ENCODE assay signal across 25 cellular contexts in genomic region chr6:20192625-20193024, GRCh38. TPM values are rescaled to one million over a fixed set of nuclear protein-coding genes. Genes with fewer than 3 reads are reported as not detected.
A peak's percentile ranks its signal among the peaks of the same experiment; 100 is the strongest.
DNase-seq lines count a peak whose midpoint lies in the region; ATAC-seq, FAIRE-seq and TF ChIP-seq lines count a peak whose summit lies in the region.
"Had no signal": no experiment of that assay in that cellular context is flagged by ENCODE, and none has a peak within 500 bp of the region (broad histone marks: within the 10 kb centered on the region; RNA-seq: fewer than 3 reads in every experiment).

No MANE protein-coding gene starts in this region.

- no peaks in the 10 kb centered on the region for H3K9me2 ChIP-seq in hepatocyte (replicated peaks; ENCODE audit: insufficient read depth)

- H3K27me3 Mint-ChIP-seq in activated T-helper 2 cell treated with anti-CD3 and anti-CD28 coated beads, Interferon-gamma antibody, Interleukin-2, Interleukin-4, amounts not matched to agents 10 μg/mL and 5 μg/mL and 100 μg/mL, durations not matched to agents 14 hours and 24 hours and 36 hours (ENCODE audit: low read depth): no peaks in the 10 kb centered on the region
- peaks cover 8% of the 10 kb centered on the region for H3K27me3 Mint-ChIP-seq in stimulated activated memory B cell treated with anti-CD40 and anti-IgM and Interleukin-4, amounts not matched to agents 10 μg/mL and 1 μg/mL and 100 μg/mL, for 72 hours
- H3K27me3 Mint-ChIP-seq: B cell; CD4-positive, CD25-positive, alpha-beta regulatory T cell had no signal

- H3K36me3 ChIP-seq in hepatocyte (replicated peaks; ENCODE audit: insufficient read depth, low read depth): no peaks in the 10 kb centered on the region
- H3K36me3 ChIP-seq in small intestine (ENCODE audit: control insufficient read depth in 2 of 2, insufficient read depth in 2 of 2, low read length in 2 of 2): no peaks in the 10 kb centered on the region

- H3K27ac ChIP-seq in hepatocyte (peak overlapping the region; percentile 36), small intestine (ENCODE audit: low read depth in 1 of 2, low read length in 1 of 2) (peak overlapping the region in 1 of 2 donors; percentile 48)
- H3K27ac ChIP-seq: A549, GM23248, KMS-11 had no signal

- no peak overlapping the region for H3K4me2 ChIP-seq in hepatocyte
- H3K4me2 ChIP-seq: A549, KMS-11 had no signal

- peaks cover 60% of the 10 kb centered on the region for H3K4me1 Mint-ChIP-seq in activated T-helper 2 cell treated with anti-CD3 and anti-CD28 coated beads, Interferon-gamma antibody, Interleukin-2, Interleukin-4, amounts not matched to agents 10 μg/mL and 5 μg/mL and 100 μg/mL, durations not matched to agents 14 hours and 24 hours and 36 hours (ENCODE audit: low read depth)
- H3K4me1 Mint-ChIP-seq in stimulated activated memory B cell treated with anti-CD40 and anti-IgM and Interleukin-4, amounts not matched to agents 10 μg/mL and 1 μg/mL and 100 μg/mL, for 72 hours: no peaks in the 10 kb centered on the region
- H3K4me1 Mint-ChIP-seq: B cell had no signal

- DNase-seq in M059J (ENCODE audit: low read depth) (peak; percentile 26), hepatocyte (ENCODE audit: low spot score) (no peak), small intestine (peak; percentile 81), RCC 7860 (ENCODE audit: low spot score) (no peak)
- no peak for DNase-seq in activated T-helper 2 cell treated with anti-CD3 and anti-CD28 coated beads, Interferon-gamma antibody, Interleukin-2, Interleukin-4, amounts not matched to agents 10 μg/mL and 5 μg/mL and 100 μg/mL, durations not matched to agents 14 hours and 24 hours and 36 hours (ENCODE audit: low spot score)
- DNase-seq: Calu3; CD4-positive, CD25-positive, alpha-beta regulatory T cell; DMS153; GDM1; GM23248; HCEC 1CT; NCI-H1105; NCI-H146; NCI-H2081; NCI-H446; NCI-H526; Right ventricle myocardium superior had no signal

- ATAC-seq in stimulated activated memory B cell treated with anti-CD40 and anti-IgM and Interleukin-4, amounts not matched to agents 10 μg/mL and 1 μg/mL and 100 μg/mL, for 72 hours: no peak
- ATAC-seq in HG02938 (IDR thresholded peaks at IDR 0.05; ENCODE audit: unreplicated experiment) (no peak), HG02763 (IDR thresholded peaks at IDR 0.05; ENCODE audit: unreplicated experiment) (no peak)
- ATAC-seq: A549 had no signal

- FAIRE-seq in small intestine (lab: Jason Lieb, UNC) (no peak), RCC 7860 (lab: Jason Lieb, UNC) (no peak)
- FAIRE-seq: A549, GM18507, HTR-8/SVneo had no signal

- intact Hi-C loops in activated T-helper 2 cell treated with anti-CD3 and anti-CD28 coated beads, Interferon-gamma antibody, Interleukin-2, Interleukin-4, amounts not matched to agents 10 μg/mL and 5 μg/mL and 100 μg/mL, durations not matched to agents 14 hours and 24 hours and 36 hours (cut with micrococcal nuclease): loop anchor here (1.0 to 10.0 kb wide), 2 partner anchors 10 to 1402 kb away; partner anchors contain the start of gene SOX4

- H3K79me2 ChIP-seq in hepatocyte: peaks cover 8% of the 10 kb centered on the region

- peaks cover 66% of the 10 kb centered on the region for H3K36me3 Mint-ChIP-seq in activated T-helper 2 cell treated with anti-CD3 and anti-CD28 coated beads, Interferon-gamma antibody, Interleukin-2, Interleukin-4, amounts not matched to agents 10 μg/mL and 5 μg/mL and 100 μg/mL, durations not matched to agents 14 hours and 24 hours and 36 hours (ENCODE audit: low read depth)
- H3K36me3 Mint-ChIP-seq in stimulated activated memory B cell treated with anti-CD40 and anti-IgM and Interleukin-4, amounts not matched to agents 10 μg/mL and 1 μg/mL and 100 μg/mL, for 72 hours: no peaks in the 10 kb centered on the region

- no peak overlapping the region for H2AFZ ChIP-seq in hepatocyte
- H2AFZ ChIP-seq: GM23248 had no signal

- no peaks in the 10 kb centered on the region for H3K27me3 ChIP-seq in hepatocyte
- H3K27me3 ChIP-seq in small intestine (ENCODE audit: control insufficient read depth in 2 of 2, insufficient read depth in 2 of 2, low read length in 2 of 2): no peaks in the 10 kb centered on the region

- peaks cover 24% of the 10 kb centered on the region for H3K9me3 Mint-ChIP-seq in activated T-helper 2 cell treated with anti-CD3 and anti-CD28 coated beads, Interferon-gamma antibody, Interleukin-2, Interleukin-4, amounts not matched to agents 10 μg/mL and 5 μg/mL and 100 μg/mL, durations not matched to agents 14 hours and 24 hours and 36 hours
- peaks cover 7% of the 10 kb centered on the region for H3K9me3 Mint-ChIP-seq in stimulated activated memory B cell treated with anti-CD40 and anti-IgM and Interleukin-4, amounts not matched to agents 10 μg/mL and 1 μg/mL and 100 μg/mL, for 72 hours

- H3K4me1 ChIP-seq in hepatocyte (ENCODE audit: insufficient read depth): no peaks in the 10 kb centered on the region
- H3K4me1 ChIP-seq in small intestine (ENCODE audit: control insufficient read depth in 2 of 2, insufficient read depth in 1 of 2, low read depth in 1 of 2, low read length in 1 of 2): peaks cover 2% of the 10 kb centered on the region in 2 donors
- H3K4me1 ChIP-seq: A549 had no signal

- 93% methylated on average over 4 of the region's 4 CpGs for WGBS in hepatocyte (ENCODE audit: low lambda C conversion rate, missing lambda C conversion rate)
- 9 to 69% (median 36%) methylated on average over 4 of the region's 4 CpGs for WGBS in small intestine, 3 donors

- peak overlapping the region; percentile 13 for H3K4me3 Mint-ChIP-seq in activated T-helper 2 cell treated with anti-CD3 and anti-CD28 coated beads, Interferon-gamma antibody, Interleukin-2, Interleukin-4, amounts not matched to agents 10 μg/mL and 5 μg/mL and 100 μg/mL, durations not matched to agents 14 hours and 24 hours and 36 hours (ENCODE audit: low read depth)
- H3K4me3 Mint-ChIP-seq in stimulated activated memory B cell treated with anti-CD40 and anti-IgM and Interleukin-4, amounts not matched to agents 10 μg/mL and 1 μg/mL and 100 μg/mL, for 72 hours: no peak overlapping the region
- H3K4me3 Mint-ChIP-seq: B cell; CD4-positive, CD25-positive, alpha-beta regulatory T cell had no signal

- no peak overlapping the region for H3K4me3 ChIP-seq in hepatocyte
- H3K4me3 ChIP-seq in small intestine (ENCODE audit: low read depth in 1 of 2, low read length in 2 of 2): no peak overlapping the region
- H3K4me3 ChIP-seq: A549, GM23248 had no signal

- no peaks in the 10 kb centered on the region for H3K9me3 ChIP-seq in hepatocyte (ENCODE audit: low read depth)
- no peaks in the 10 kb centered on the region for H3K9me3 ChIP-seq in small intestine (ENCODE audit: control insufficient read depth, low read depth)
- H3K9me3 ChIP-seq: A549 had no signal

- no peak for TF ChIP-seq CTCF in hepatocyte (IDR thresholded peaks at IDR 0.05; ENCODE audit: poor library complexity)

- no peaks in the 10 kb centered on the region for H4K20me1 ChIP-seq in hepatocyte (ENCODE audit: insufficient read depth, poor library complexity, severe bottlenecking)

- peak overlapping the region; percentile 94 for H3K27ac Mint-ChIP-seq in activated T-helper 2 cell treated with anti-CD3 and anti-CD28 coated beads, Interferon-gamma antibody, Interleukin-2, Interleukin-4, amounts not matched to agents 10 μg/mL and 5 μg/mL and 100 μg/mL, durations not matched to agents 14 hours and 24 hours and 36 hours
- H3K27ac Mint-ChIP-seq in stimulated activated memory B cell treated with anti-CD40 and anti-IgM and Interleukin-4, amounts not matched to agents 10 μg/mL and 1 μg/mL and 100 μg/mL, for 72 hours: no peak overlapping the region
- H3K27ac Mint-ChIP-seq: B cell had no signal

RNA-seq across cellular contexts. Expression of gene MBOAT1, which starts 19.6 kb away (rescaled TPM):
- total RNA-seq in M059J (2014; rRNA removed; shearing (Covaris generic)): 26.4 and 32.3 TPM in 2 replicates
- 32.8 and 33.8 TPM in 2 replicates for total RNA-seq in activated T-helper 2 cell treated with anti-CD3 and anti-CD28 coated beads, Interferon-gamma antibody, Interleukin-2, Interleukin-4, amounts not matched to agents 10 μg/mL and 5 μg/mL and 100 μg/mL, durations not matched to agents 14 hours and 24 hours and 36 hours
- 7.1 and 10.4 TPM in 2 replicates for total RNA-seq in hepatocyte
- polyA plus RNA-seq in hepatocyte: 0.74 and 3.8 TPM in 2 replicates
- polyA plus RNA-seq in small intestine: 10 to 100 TPM in 1 of 3 donors, 1 to 10 TPM in 2; 1.1 to 11.3 (median 2.5) TPM

Comparison
In these comparisons a context has a peak if more than half of its experiments do, and no peak if none do; other contexts are left out.
1. DNase-seq: peak in M059J (single experiment) and small intestine (single experiment); none in activated T-helper 2 cell treated with anti-CD3 and anti-CD28 coated beads, Interferon-gamma antibody, Interleukin-2, Interleukin-4, amounts not matched to agents 10 μg/mL and 5 μg/mL and 100 μg/mL, durations not matched to agents 14 hours and 24 hours and 36 hours (single experiment), hepatocyte (single experiment) and RCC 7860 (single experiment).